In genomic region chr18:11849845-11850747, GRCh38 we compare ENCODE assay signal across 1 cellular context.
TF ChIP-seq lines count a peak whose summit lies in the region.

No MANE protein-coding gene starts in this region.

TF ChIP-seq in K562, 482 proteins besides CTCF, POLR2A, EP300 and RAD21 (continued from another document and continues in another):
- TF ChIP-seq, protein P1, sequence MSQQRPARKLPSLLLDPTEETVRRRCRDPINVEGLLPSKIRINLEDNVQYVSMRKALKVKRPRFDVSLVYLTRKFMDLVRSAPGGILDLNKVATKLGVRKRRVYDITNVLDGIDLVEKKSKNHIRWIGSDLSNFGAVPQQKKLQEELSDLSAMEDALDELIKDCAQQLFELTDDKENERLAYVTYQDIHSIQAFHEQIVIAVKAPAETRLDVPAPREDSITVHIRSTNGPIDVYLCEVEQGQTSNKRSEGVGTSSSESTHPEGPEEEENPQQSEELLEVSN (IDR thresholded peaks at IDR 0.05; ENCODE audit: borderline replicate concordance in 1 of 2, extremely low read depth in 1 of 2, insufficient read depth in 1 of 2, insufficient read length in 1 of 2, low read depth in 1 of 2, low read length in 1 of 2, poor library complexity in 1 of 2, severe bottlenecking in 1 of 2) = peak; percentile 56 to 89
- TF ChIP-seq ERF (CRISPR knock-in tag; IDR thresholded peaks at IDR 0.05) (no peak), MGA (IDR thresholded peaks at IDR 0.05) (peak; percentile 88), MAX (CRISPR knock-in tag; IDR thresholded peaks at IDR 0.05) (peak; percentile 59; the same call in 1 of the 2 replicates), ZNF586 (CRISPR knock-in tag; conservative IDR thresholded peaks at IDR 0.05) (no peak), ZNF589 (CRISPR knock-in tag; IDR thresholded peaks at IDR 0.05; ENCODE audit: low read depth) (no peak), RBBP5 (IDR thresholded peaks at IDR 0.05; ENCODE audit: borderline replicate concordance, insufficient read depth, low read length, poor library complexity, severe bottlenecking) (peak; percentile 73), RNF219 (CRISPR knock-in tag; IDR thresholded peaks at IDR 0.05) (no peak), ZC3H8 (IDR thresholded peaks at IDR 0.05) (no peak), ZFP36 (IDR thresholded peaks at IDR 0.05; ENCODE audit: low read depth, low read length, partially characterized antibody) (no peak), MED1 (CRISPR knock-in tag; IDR thresholded peaks at IDR 0.05; ENCODE audit: borderline replicate concordance) (no peak), BACH1 (tag; IDR thresholded peaks at IDR 0.05) (0 out of 2 replicates have a peak, but pooled peaks have one; percentile 15), SMC3 (conservative IDR thresholded peaks at IDR 0.05; ENCODE audit: insufficient read depth, low read depth, low read length) (0 out of 2 replicates have a peak, but pooled peaks have one; percentile 5), MCM3 (IDR thresholded peaks at IDR 0.05) (no peak), POLR2G (IDR thresholded peaks at IDR 0.05; ENCODE audit: low read depth, low read length) (peak; percentile 69), BRD9 (IDR thresholded peaks at IDR 0.05; ENCODE audit: low read depth, partially characterized antibody) (no peak), ESRRA (IDR thresholded peaks at IDR 0.05; ENCODE audit: borderline replicate concordance, low read depth) (peak; percentile 54; the same call in 1 of the 2 replicates), ZNF232 (CRISPR knock-in tag; IDR thresholded peaks at IDR 0.05) (no peak), PHF8 (IDR thresholded peaks at IDR 0.05; ENCODE audit: borderline replicate concordance, low read length) (peak; percentile 5; the same call in 1 of the 2 replicates), ETV5 (CRISPR knock-in tag; IDR thresholded peaks at IDR 0.05; ENCODE audit: low read depth) (no peak), CTBP1 (IDR thresholded peaks at IDR 0.05; ENCODE audit: borderline replicate concordance) (peak; percentile 49; the same call in 1 of the 2 replicates), ZNF143 (CRISPR knock-in tag; IDR thresholded peaks at IDR 0.05) (no peak), ZFX (CRISPR knock-in tag; IDR thresholded peaks at IDR 0.05) (no peak), RFX5 (IDR thresholded peaks at IDR 0.05; ENCODE audit: low read depth, low read length) (no peak), ZNF316 (IDR thresholded peaks at IDR 0.05) (0 out of 2 replicates have a peak, but pooled peaks have one; percentile 17), ZNF551 (CRISPR knock-in tag; IDR thresholded peaks at IDR 0.05) (no peak), SOX6 (IDR thresholded peaks at IDR 0.05) (no peak), MYNN (IDR thresholded peaks at IDR 0.05) (no peak), MYNN (CRISPR knock-in tag; IDR thresholded peaks at IDR 0.05) (no peak), NEUROD1 (IDR thresholded peaks at IDR 0.05; ENCODE audit: borderline replicate concordance, low read depth, low read length, partially characterized antibody) (peak; percentile 66), HMG20A (CRISPR knock-in tag; conservative IDR thresholded peaks at IDR 0.05) (no peak), POLR3A (IDR thresholded peaks at IDR 0.05; ENCODE audit: borderline replicate concordance, extremely low read depth, insufficient read depth, insufficient read length) (no peak), XRCC5 (IDR thresholded peaks at IDR 0.05; ENCODE audit: low read depth, low read length) (0 out of 2 replicates have a peak, but pooled peaks have one; percentile 46), ZNF511 (CRISPR knock-in tag; IDR thresholded peaks at IDR 0.05) (no peak), MTA3 (IDR thresholded peaks at IDR 0.05; ENCODE audit: borderline replicate concordance) (0 out of 2 replicates have a peak, but pooled peaks have one; percentile 44), SMAD4 (CRISPR knock-in tag; conservative IDR thresholded peaks at IDR 0.05) (peak; percentile 45), MYC (IDR thresholded peaks at IDR 0.05; ENCODE audit: low read depth, low read length) (peak; percentile 50; the same call in 1 of the 2 replicates), MYC (CRISPR knock-in tag; IDR thresholded peaks at IDR 0.05; ENCODE audit: borderline replicate concordance, low read depth) (no peak), YY1 (IDR thresholded peaks at IDR 0.05; ENCODE audit: borderline replicate concordance in 1 of 3, control insufficient read depth in 1 of 3, extremely low read depth in 1 of 3, insufficient read depth in 3 of 3, insufficient read length in 1 of 3, insufficient replicate concordance in 2 of 3, low read depth in 1 of 3, low read length in 2 of 3) (peak in 2 of 3 experiments; percentile 9 to 42), MEIS2 (IDR thresholded peaks at IDR 0.05; ENCODE audit: partially characterized antibody) (peak; percentile 94), JUND (IDR thresholded peaks at IDR 0.05; ENCODE audit: borderline replicate concordance, low read depth, low read length) (0 out of 2 replicates have a peak, but pooled peaks have one; percentile 32), JUND (tag; IDR thresholded peaks at IDR 0.05; ENCODE audit: borderline replicate concordance, low read depth, low read length) (no peak), HNRNPLL (IDR thresholded peaks at IDR 0.05; ENCODE audit: low read depth, low read length, poor library complexity, severe bottlenecking) (peak; percentile 57), CAMTA2 (CRISPR knock-in tag; conservative IDR thresholded peaks at IDR 0.05) (no peak), NFRKB (IDR thresholded peaks at IDR 0.05; ENCODE audit: low read depth) (0 out of 2 replicates have a peak, but pooled peaks have one; percentile 43), FOXA1 (IDR thresholded peaks at IDR 0.05; ENCODE audit: borderline replicate concordance) (no peak), TEAD1 (CRISPR knock-in tag; IDR thresholded peaks at IDR 0.05) (peak; percentile 70 to 88; a peak in 3 of 4 replicates), MNT (conservative IDR thresholded peaks at IDR 0.05) (peak; percentile 35 to 52; a peak in 2 of 4 replicates), KDM5B (IDR thresholded peaks at IDR 0.05; ENCODE audit: insufficient replicate concordance, low read depth, low read length) (peak; percentile 48)
- TF ChIP-seq, protein P2, sequence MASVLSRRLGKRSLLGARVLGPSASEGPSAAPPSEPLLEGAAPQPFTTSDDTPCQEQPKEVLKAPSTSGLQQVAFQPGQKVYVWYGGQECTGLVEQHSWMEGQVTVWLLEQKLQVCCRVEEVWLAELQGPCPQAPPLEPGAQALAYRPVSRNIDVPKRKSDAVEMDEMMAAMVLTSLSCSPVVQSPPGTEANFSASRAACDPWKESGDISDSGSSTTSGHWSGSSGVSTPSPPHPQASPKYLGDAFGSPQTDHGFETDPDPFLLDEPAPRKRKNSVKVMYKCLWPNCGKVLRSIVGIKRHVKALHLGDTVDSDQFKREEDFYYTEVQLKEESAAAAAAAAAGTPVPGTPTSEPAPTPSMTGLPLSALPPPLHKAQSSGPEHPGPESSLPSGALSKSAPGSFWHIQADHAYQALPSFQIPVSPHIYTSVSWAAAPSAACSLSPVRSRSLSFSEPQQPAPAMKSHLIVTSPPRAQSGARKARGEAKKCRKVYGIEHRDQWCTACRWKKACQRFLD (CRISPR knock-in tag; IDR thresholded peaks at IDR 0.05) = 0 out of 2 replicates have a peak, but pooled peaks have one; percentile 37
